In the genomic region with DNA sequence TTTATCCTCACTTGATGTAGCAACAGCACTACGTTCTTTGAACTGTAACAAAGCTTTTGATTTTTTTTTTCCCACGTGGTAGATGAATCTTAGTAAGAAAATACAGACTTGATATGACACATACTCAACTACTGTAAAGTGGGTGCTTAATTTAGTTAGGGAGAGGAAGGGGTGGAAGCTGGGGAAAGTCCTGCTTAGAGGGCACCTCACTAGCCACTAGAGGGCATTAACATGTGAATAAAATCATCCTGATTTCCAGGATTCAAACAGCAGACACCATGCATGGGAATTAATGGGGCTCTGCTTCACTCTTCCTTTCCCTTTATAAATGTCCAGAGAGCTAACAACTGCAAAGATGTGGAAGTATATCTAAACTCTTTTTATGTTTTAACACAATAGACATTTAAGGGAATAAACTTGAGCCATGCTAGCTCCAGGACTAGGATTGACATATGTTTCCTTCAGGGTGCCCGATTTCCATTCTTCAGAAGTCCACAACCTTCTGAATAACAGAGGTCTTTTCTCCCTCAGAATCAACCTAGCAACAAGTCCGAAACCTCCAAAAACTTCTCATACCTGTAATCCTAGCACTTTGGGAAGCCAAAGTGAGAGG, we compare ENCODE assay signal across 8 cellular contexts.
DNase-seq lines count a peak whose midpoint lies in the region; ATAC-seq and TF ChIP-seq lines count a peak whose summit lies in the region.

No MANE protein-coding gene starts in this region.

- peak overlapping the region; percentile 53; the same call in 1 of the 2 replicates for H3K4me2 ChIP-seq in HCT116 (ENCODE audit: low read length)

- CTCF ChIA-PET in HCT116 (lab: Charles Lee), result interaction anchor here (0.6 to 2.4 kb wide), 10 partner anchors 13 to 575 kb away, joined by 3 to 25 read pairs (median 5); a partner anchor contains a TSS

- H2AFZ ChIP-seq in HCT116 (ENCODE audit: low read depth, low read length, poor library complexity, severe bottlenecking), result no peak overlapping the region

- no peaks in the 10 kb centered on the region for H3K9me3 ChIP-seq in HCT116 (ENCODE audit: control insufficient read depth in 1 of 2, insufficient read depth in 1 of 2, low read depth in 1 of 2, low read length in 2 of 2)

- H3K9me3 Mint-ChIP-seq in nephron progenitor cell, result no peaks in the 10 kb centered on the region

- RAD21 ChIA-PET in HCT116 (lab: Charles Lee; ENCODE audit: low non-redundant PET in 1 of 2, low total read pairs in 2 of 2, uncharacterized antibody in 2 of 2, unreplicated experiment in 2 of 2), result interaction anchor here (0.7 to 1.9 kb wide), 3 partner anchors 170 to 250 kb away, joined by 3 to 6 read pairs (median 3); a partner anchor contains a TSS

- intact Hi-C loops in HCT116 (cut with micrococcal nuclease), result loop anchor here (2.0 to 5.0 kb wide), 3 partner anchors 178 to 456 kb away; a partner anchor contains a TSS

- DNase-seq in COLO829 (ENCODE audit: low spot score) (peak; percentile 44), HCT116 (ENCODE audit: low read depth, low spot score) (no peak), SW480 (ENCODE audit: low spot score) (peak; percentile 46), epithelial cell of esophagus (ENCODE audit: low read depth) (peak; percentile 48), nephron progenitor cell (no peak), occipital lobe (lab: John Stamatoyannopoulos, UW) (no peak), mesenteric fat pad (ENCODE audit: low spot score) (no peak)

- POLR2A ChIA-PET in HCT116 (lab: Charles Lee), result interaction anchor here (1.2 to 2.1 kb wide), 2 partner anchors 214 to 246 kb away, joined by 3 to 5 read pairs; no protein-coding TSS in a partner anchor

- H3K27ac ChIP-seq in HCT116 (ENCODE audit: low read depth, low read length), result peak overlapping the region; percentile 44

- H3K4me3 Mint-ChIP-seq in nephron progenitor cell, result no peak overlapping the region

- TF ChIP-seq RAD21 in HCT116 (IDR thresholded peaks at IDR 0.05; ENCODE audit: low read depth), result peak; percentile 64

- no peaks in the 10 kb centered on the region for H3K36me3 Mint-ChIP-seq in nephron progenitor cell (ENCODE audit: low read depth)

- peaks cover 46% of the 10 kb centered on the region for H3K4me1 Mint-ChIP-seq in nephron progenitor cell

- H3K4me3 ChIP-seq in HCT116 (replicated peaks in 1 of 2; ENCODE audit: low read depth in 1 of 2, low read length in 2 of 2) (no peak overlapping the region), epithelial cell of esophagus (ENCODE audit: low read length) (no peak overlapping the region)

- H3K79me2 ChIP-seq in HCT116 (ENCODE audit: insufficient read depth, low read length), result no peaks in the 10 kb centered on the region

- H3K9me2 ChIP-seq in HCT116 (ENCODE audit: insufficient read depth), result no peaks in the 10 kb centered on the region

- H3K27me3 Mint-ChIP-seq in nephron progenitor cell (ENCODE audit: low read depth, poor library complexity), result no peaks in the 10 kb centered on the region

- TF ChIP-seq POLR2A in HCT116 (IDR thresholded peaks at IDR 0.05; ENCODE audit: borderline replicate concordance, extremely low read depth, insufficient read depth, insufficient read length), result no peak

- H3K9ac ChIP-seq in HCT116 (ENCODE audit: low read length), result no peak overlapping the region

- H3K36me3 ChIP-seq in HCT116 (ENCODE audit: control insufficient read depth in 1 of 2, insufficient read depth in 2 of 2, low read length in 2 of 2), result no peaks in the 10 kb centered on the region

- TF ChIP-seq CTCF in HCT116 (IDR thresholded peaks at IDR 0.05 in 2 of 3, conservative IDR thresholded peaks at IDR 0.05 in 1 of 3; ENCODE audit: borderline replicate concordance in 1 of 3, insufficient read depth in 1 of 3, low read depth in 2 of 3, low read length in 2 of 3), result peak; percentile 46 to 79 (median 69); a peak in 5 of 6 replicates
- peak; percentile 70 for TF ChIP-seq CTCF in epithelial cell of esophagus (IDR thresholded peaks at IDR 0.05; ENCODE audit: insufficient read depth, low read depth, low read length, missing control alignments)
- peak; percentile 45 for TF ChIP-seq CTCF in nephron progenitor cell (IDR thresholded peaks at IDR 0.05)

- BruUV-seq in HCT116 (replicated peaks; lab: Mats Ljungman, UMichigan), result no TSS peak

- H3K4me1 ChIP-seq in HCT116 (ENCODE audit: control insufficient read depth in 1 of 2, insufficient read depth in 2 of 2, low read length in 2 of 2), result peaks cover 30 to 40% of the 10 kb centered on the region in 2 experiments

- H3K27me3 ChIP-seq in HCT116 (ENCODE audit: insufficient read depth, low read length), result no peaks in the 10 kb centered on the region

- H3K27ac Mint-ChIP-seq in nephron progenitor cell, result no peak overlapping the region

- ATAC-seq in HCT116, result peak; percentile 69
- no peak for ATAC-seq in HG02852 (IDR thresholded peaks at IDR 0.05; ENCODE audit: unreplicated experiment)

- H4K20me1 ChIP-seq in HCT116 (ENCODE audit: insufficient read depth), result no peaks in the 10 kb centered on the region

TF ChIP-seq in HCT116, 20 proteins besides CTCF, POLR2A, EP300 and RAD21:
- no peak for TF ChIP-seq ELF1 (IDR thresholded peaks at IDR 0.05; ENCODE audit: borderline replicate concordance, low read depth)
- TF ChIP-seq POLR2AphosphoS5 (IDR thresholded peaks at IDR 0.05; ENCODE audit: low read depth, low read length), result no peak
- TF ChIP-seq EGR1 (IDR thresholded peaks at IDR 0.05; ENCODE audit: low read depth), result no peak
- TF ChIP-seq, protein P1, sequence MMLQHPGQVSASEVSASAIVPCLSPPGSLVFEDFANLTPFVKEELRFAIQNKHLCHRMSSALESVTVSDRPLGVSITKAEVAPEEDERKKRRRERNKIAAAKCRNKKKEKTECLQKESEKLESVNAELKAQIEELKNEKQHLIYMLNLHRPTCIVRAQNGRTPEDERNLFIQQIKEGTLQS (IDR thresholded peaks at IDR 0.05), result no peak
- TF ChIP-seq YY1 (IDR thresholded peaks at IDR 0.05; ENCODE audit: extremely low read depth, insufficient replicate concordance, low read depth, low read length), result no peak
- no peak for TF ChIP-seq SIN3A (IDR thresholded peaks at IDR 0.05; ENCODE audit: low read depth)
- TF ChIP-seq EZH2 (IDR thresholded peaks at IDR 0.05), result no peak
- no peak for TF ChIP-seq SP1 (IDR thresholded peaks at IDR 0.05; ENCODE audit: low read depth)
- no peak for TF ChIP-seq SRF (IDR thresholded peaks at IDR 0.05; ENCODE audit: low read depth)
- TF ChIP-seq, protein P2, sequence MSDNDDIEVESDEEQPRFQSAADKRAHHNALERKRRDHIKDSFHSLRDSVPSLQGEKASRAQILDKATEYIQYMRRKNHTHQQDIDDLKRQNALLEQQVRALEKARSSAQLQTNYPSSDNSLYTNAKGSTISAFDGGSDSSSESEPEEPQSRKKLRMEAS (IDR thresholded peaks at IDR 0.05), result no peak
- TF ChIP-seq EZH2phosphoT487 (IDR thresholded peaks at IDR 0.05; ENCODE audit: borderline replicate concordance), result no peak
- TF ChIP-seq, protein P3, sequence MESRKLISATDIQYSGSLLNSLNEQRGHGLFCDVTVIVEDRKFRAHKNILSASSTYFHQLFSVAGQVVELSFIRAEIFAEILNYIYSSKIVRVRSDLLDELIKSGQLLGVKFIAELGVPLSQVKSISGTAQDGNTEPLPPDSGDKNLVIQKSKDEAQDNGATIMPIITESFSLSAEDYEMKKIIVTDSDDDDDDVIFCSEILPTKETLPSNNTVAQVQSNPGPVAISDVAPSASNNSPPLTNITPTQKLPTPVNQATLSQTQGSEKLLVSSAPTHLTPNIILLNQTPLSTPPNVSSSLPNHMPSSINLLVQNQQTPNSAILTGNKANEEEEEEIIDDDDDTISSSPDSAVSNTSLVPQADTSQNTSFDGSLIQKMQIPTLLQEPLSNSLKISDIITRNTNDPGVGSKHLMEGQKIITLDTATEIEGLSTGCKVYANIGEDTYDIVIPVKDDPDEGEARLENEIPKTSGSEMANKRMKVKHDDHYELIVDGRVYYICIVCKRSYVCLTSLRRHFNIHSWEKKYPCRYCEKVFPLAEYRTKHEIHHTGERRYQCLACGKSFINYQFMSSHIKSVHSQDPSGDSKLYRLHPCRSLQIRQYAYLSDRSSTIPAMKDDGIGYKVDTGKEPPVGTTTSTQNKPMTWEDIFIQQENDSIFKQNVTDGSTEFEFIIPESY (IDR thresholded peaks at IDR 0.05; ENCODE audit: extremely low read depth, insufficient replicate concordance, low read length), result no peak
- TF ChIP-seq, protein P4, sequence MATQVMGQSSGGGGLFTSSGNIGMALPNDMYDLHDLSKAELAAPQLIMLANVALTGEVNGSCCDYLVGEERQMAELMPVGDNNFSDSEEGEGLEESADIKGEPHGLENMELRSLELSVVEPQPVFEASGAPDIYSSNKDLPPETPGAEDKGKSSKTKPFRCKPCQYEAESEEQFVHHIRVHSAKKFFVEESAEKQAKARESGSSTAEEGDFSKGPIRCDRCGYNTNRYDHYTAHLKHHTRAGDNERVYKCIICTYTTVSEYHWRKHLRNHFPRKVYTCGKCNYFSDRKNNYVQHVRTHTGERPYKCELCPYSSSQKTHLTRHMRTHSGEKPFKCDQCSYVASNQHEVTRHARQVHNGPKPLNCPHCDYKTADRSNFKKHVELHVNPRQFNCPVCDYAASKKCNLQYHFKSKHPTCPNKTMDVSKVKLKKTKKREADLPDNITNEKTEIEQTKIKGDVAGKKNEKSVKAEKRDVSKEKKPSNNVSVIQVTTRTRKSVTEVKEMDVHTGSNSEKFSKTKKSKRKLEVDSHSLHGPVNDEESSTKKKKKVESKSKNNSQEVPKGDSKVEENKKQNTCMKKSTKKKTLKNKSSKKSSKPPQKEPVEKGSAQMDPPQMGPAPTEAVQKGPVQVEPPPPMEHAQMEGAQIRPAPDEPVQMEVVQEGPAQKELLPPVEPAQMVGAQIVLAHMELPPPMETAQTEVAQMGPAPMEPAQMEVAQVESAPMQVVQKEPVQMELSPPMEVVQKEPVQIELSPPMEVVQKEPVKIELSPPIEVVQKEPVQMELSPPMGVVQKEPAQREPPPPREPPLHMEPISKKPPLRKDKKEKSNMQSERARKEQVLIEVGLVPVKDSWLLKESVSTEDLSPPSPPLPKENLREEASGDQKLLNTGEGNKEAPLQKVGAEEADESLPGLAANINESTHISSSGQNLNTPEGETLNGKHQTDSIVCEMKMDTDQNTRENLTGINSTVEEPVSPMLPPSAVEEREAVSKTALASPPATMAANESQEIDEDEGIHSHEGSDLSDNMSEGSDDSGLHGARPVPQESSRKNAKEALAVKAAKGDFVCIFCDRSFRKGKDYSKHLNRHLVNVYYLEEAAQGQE (IDR thresholded peaks at IDR 0.05; ENCODE audit: low read depth), result no peak

Comparison
In these comparisons a context has a peak if more than half of its experiments do, and no peak if none do; other contexts are left out.
1. DNase-seq: peak in COLO829 (single experiment), SW480 (single experiment) and epithelial cell of esophagus (single experiment); none in HCT116 (single experiment), nephron progenitor cell (single experiment), occipital lobe (single experiment) and mesenteric fat pad (single experiment).
2. Peak in every context shown above with its lines, with median percentiles within 50 percentile points of each other: CTCF ChIP-seq.